Comparison of ENCODE assay signal across 8 cellular contexts in the genomic region with DNA sequence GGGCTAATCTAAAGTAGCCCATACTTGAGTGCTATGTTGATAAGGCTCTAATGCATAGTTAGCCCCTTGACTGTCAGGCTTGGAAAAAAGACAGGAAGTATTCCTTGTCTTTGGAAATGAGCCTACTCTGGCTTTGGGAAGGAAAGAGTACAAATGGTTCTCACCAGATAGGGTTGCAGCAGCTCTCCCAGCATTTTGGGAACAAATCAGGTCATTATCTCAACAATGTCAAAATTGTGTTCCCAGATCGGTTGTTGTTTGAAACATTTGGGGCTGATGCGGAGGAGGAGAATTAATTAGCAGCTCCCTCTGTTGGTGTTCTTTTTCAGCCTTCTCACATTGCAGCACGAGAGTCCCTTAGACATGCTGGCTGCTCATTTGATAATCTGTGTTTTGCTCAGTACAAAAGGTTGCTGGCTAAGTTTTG. TPM values are rescaled to one million over a fixed set of nuclear protein-coding genes. Genes with fewer than 3 reads are reported as not detected.
DNase-seq lines count a peak whose midpoint lies in the region; ATAC-seq, FAIRE-seq and TF ChIP-seq lines count a peak whose summit lies in the region.

No MANE protein-coding gene starts in this region.

- peaks cover 35% of the 10 kb centered on the region for H3K27me3 Mint-ChIP-seq in chondrocyte (ENCODE audit: low read depth)

- no peak overlapping the region for H3K27ac Mint-ChIP-seq in chondrocyte (ENCODE audit: unreplicated experiment)

- 0 out of 3 replicates have a peak overlapping the region, but pooled peaks have one; percentile 17 for H3K4me2 ChIP-seq in A549

- peak; percentile 70 for FAIRE-seq in A549 (lab: Jason Lieb, UNC)

- H3K4me1 ChIP-seq in A549, result peaks cover 10% of the 10 kb centered on the region; the same call in 2 of the 3 replicates

- H3K27ac ChIP-seq in A549, result no peak overlapping the region

- no peaks in the 10 kb centered on the region for H3K9me3 Mint-ChIP-seq in chondrocyte (ENCODE audit: low read depth)

- no peak overlapping the region for H3K4me3 ChIP-seq in A549

- CTCF ChIA-PET in A549 (lab: Yijun Ruan, JAX), result interaction anchor here (1.0 to 1.3 kb wide), 2 partner anchors 10 to 38 kb away, joined by 3 read pairs; no protein-coding TSS in a partner anchor

- no peak overlapping the region for H3K4me3 Mint-ChIP-seq in chondrocyte (ENCODE audit: unreplicated experiment)

- peaks cover 6% of the 10 kb centered on the region for H3K4me1 Mint-ChIP-seq in chondrocyte (ENCODE audit: low read depth)

- ATAC-seq in A549 (peak in 1 of 2 experiments; percentile 70; a peak in 3 of 6 replicates), GM21367 (IDR thresholded peaks at IDR 0.05; ENCODE audit: unreplicated experiment) (no peak)

- no peak for TF ChIP-seq EP300 in A549 (IDR thresholded peaks at IDR 0.05)

- peak; percentile 39 for TF ChIP-seq CTCF in A549 (IDR thresholded peaks at IDR 0.05)
- peak; percentile 48 for TF ChIP-seq CTCF in chondrocyte (IDR thresholded peaks at IDR 0.05)

- peak; percentile 38 to 45; a peak in 4 of 5 replicates for TF ChIP-seq RAD21 in A549 (conservative IDR thresholded peaks at IDR 0.05 in 1 of 2, IDR thresholded peaks at IDR 0.05 in 1 of 2)

- DNase-seq in A549 (ENCODE audit: low read depth in 1 of 2, low spot score in 1 of 2) (peak in 1 of 2 experiments; percentile 16), NAMALWA (ENCODE audit: low spot score) (peak; percentile 18), chondrocyte (ENCODE audit: low spot score) (no peak), lung microvascular endothelial cell (ENCODE audit: low read depth in 2 of 2) (peak; percentile 3 to 31), NCI-H2029 (lab: John Stamatoyannopoulos, UW) (no peak), ureter (ENCODE audit: low spot score) (no peak)
- no peak for DNase-seq in stimulated activated CD4-positive, alpha-beta T cell treated with anti-CD3 and anti-CD28 coated beads, Interleukin-4, amount 100 ng/mL, for 24 hours

- POLR2A ChIA-PET in A549 (lab: Yijun Ruan, JAX), result no interaction called here

- no peaks in the 10 kb centered on the region for H3K36me3 Mint-ChIP-seq in chondrocyte (ENCODE audit: low read depth)

- TF ChIP-seq POLR2A in A549 (IDR thresholded peaks at IDR 0.05; ENCODE audit: low read length), result no peak

- WGBS in A549 (ENCODE audit: missing lambda C conversion rate), result 41% methylated on average over 3 of the region's 3 CpGs

- no peaks in the 10 kb centered on the region for H3K9me3 ChIP-seq in A549

TF ChIP-seq in A549, 52 proteins besides CTCF, POLR2A, EP300 and RAD21:
- TF ChIP-seq HOXB13 (CRISPR knock-in tag; IDR thresholded peaks at IDR 0.05; ENCODE audit: low read depth) (no peak), SMC3 (IDR thresholded peaks at IDR 0.05) (peak; percentile 46; the same call in 1 of the 3 replicates)

RNA-seq across cellular contexts. Expression of a gene that starts 42.3 kb away (rescaled TPM):
- polyA plus RNA-seq in A549 (2011; rRNA removed), result 21.2 and 24.2 TPM in 2 replicates
- 11.9 and 12.5 TPM in 2 replicates for polyA plus RNA-seq in A549 (2012; cell fraction: cytosol; rRNA removed)
- 27.3 and 29.7 TPM in 2 replicates for polyA plus RNA-seq in A549 (2012; cell fraction: nucleus; rRNA removed)
- 12.0 to 14.9 TPM (median 14.7 TPM) in 3 replicates for polyA plus RNA-seq in A549 (2017; fragmentation: RNase III; extraction: RNeasy Plus Mini Kit Qiagen cat#74134 plus additional on column Dnase treatment)
- polyA minus RNA-seq in A549 (2011; rRNA and poly(A)+ RNA removed), result 38.2 and 52.2 TPM in 2 replicates
- 26.2 to 40.0 TPM (median 39.1 TPM) in 3 replicates for total RNA-seq in chondrocyte
- 23.1 and 46.8 TPM in 2 replicates for total RNA-seq in lung microvascular endothelial cell
- 81.1 TPM for total RNA-seq in ureter

Comparison
In these comparisons a context has a peak if more than half of its experiments do, and no peak if none do; other contexts are left out.
1. DNase-seq: peak in NAMALWA (single experiment) and lung microvascular endothelial cell (2 of 2); none in chondrocyte (single experiment), stimulated activated CD4-positive, alpha-beta T cell treated with anti-CD3 and anti-CD28 coated beads, Interleukin-4, amount 100 ng/mL, for 24 hours (single experiment), NCI-H2029 (single experiment) and ureter (single experiment).